8 cellular contexts compared by ENCODE assay signal in genomic region chr15:81480645-81481053, GRCh38.
A peak's percentile ranks its signal among the peaks of the same experiment; 100 is the strongest.
DNase-seq lines count a peak whose midpoint lies in the region; ATAC-seq and TF ChIP-seq lines count a peak whose summit lies in the region.

No MANE protein-coding gene starts in this region.

- H3K27ac Mint-ChIP-seq in chondrocyte (ENCODE audit: unreplicated experiment), result no peak overlapping the region

- H3K9me3 Mint-ChIP-seq in chondrocyte (ENCODE audit: low read depth), result no peaks in the 10 kb centered on the region

- no peaks in the 10 kb centered on the region for H4K20me1 ChIP-seq in Loucy (ENCODE audit: insufficient read depth, low read length, poor library complexity, severe bottlenecking)

- peak in 4 of 6 experiments; percentile 5 to 61 (median 45) for DNase-seq in stimulated activated naive CD4-positive, alpha-beta T cell (lab: John Stamatoyannopoulos, UW)
- DNase-seq in stimulated activated naive CD4-positive, alpha-beta T cell treated with Interleukin-2 at 50 U/mL for 16 hours (lab: John Stamatoyannopoulos, UW), result no peak
- peak; percentile 57 for DNase-seq in RPMI7951 (ENCODE audit: low read depth)
- DNase-seq in chondrocyte (ENCODE audit: low spot score), result no peak
- no peak for DNase-seq in left lung
- peak in 1 of 2 donors; percentile 95 for DNase-seq in tibial nerve (ENCODE audit: low spot score in 2 of 2)

- H3K4me2 ChIP-seq in Loucy (ENCODE audit: low read depth, low read length, poor library complexity, severe bottlenecking), result no peak overlapping the region

- no peaks in the 10 kb centered on the region for H3K9me3 ChIP-seq in Loucy (ENCODE audit: insufficient read depth, low read depth, low read length)
- no peaks in the 10 kb centered on the region for H3K9me3 ChIP-seq in left lung
- H3K9me3 ChIP-seq in tibial nerve, result no peaks in the 10 kb centered on the region

- no peak for TF ChIP-seq POLR2A in tibial nerve (IDR thresholded peaks at IDR 0.05)

- no peak overlapping the region for H3K9ac ChIP-seq in Loucy (ENCODE audit: low read depth, low read length, poor library complexity, severe bottlenecking)

- peak overlapping the region; percentile 66; the same call in 1 of the 2 replicates for H2AFZ ChIP-seq in Loucy (ENCODE audit: low read length)

- H3K36me3 ChIP-seq in Loucy (ENCODE audit: insufficient read depth, low read length) (no peaks in the 10 kb centered on the region), left lung (no peaks in the 10 kb centered on the region), tibial nerve (no peaks in the 10 kb centered on the region)

- no peaks in the 10 kb centered on the region for H3F3A ChIP-seq in Loucy (ENCODE audit: low read depth)

- peak; percentile 89 for ATAC-seq in left lung
- ATAC-seq in GM21825 (IDR thresholded peaks at IDR 0.05; ENCODE audit: unreplicated experiment), result no peak

- no peak for TF ChIP-seq EP300 in tibial nerve (IDR thresholded peaks at IDR 0.05)

- H3K9me2 ChIP-seq in Loucy (replicated peaks; ENCODE audit: low read depth, low read length), result no peaks in the 10 kb centered on the region

- H3K4me1 Mint-ChIP-seq in chondrocyte (ENCODE audit: low read depth), result peaks cover 15% of the 10 kb centered on the region

- H3K4me1 ChIP-seq in Loucy (ENCODE audit: insufficient read depth, low read length, poor library complexity, severe bottlenecking), result no peaks in the 10 kb centered on the region
- no peaks in the 10 kb centered on the region for H3K4me1 ChIP-seq in left lung
- H3K4me1 ChIP-seq in tibial nerve, result peaks cover 0 to 3% (median 0%) of the 10 kb centered on the region in 4 donors

- H3K27me3 ChIP-seq in Loucy (ENCODE audit: insufficient read depth, low read length, poor library complexity, severe bottlenecking) (no peaks in the 10 kb centered on the region), left lung (no peaks in the 10 kb centered on the region), tibial nerve (no peaks in the 10 kb centered on the region)

- intact Hi-C loops in left lung (cut with DNase I), result no loop called here

- no peak overlapping the region for H3K4me3 ChIP-seq in Loucy (ENCODE audit: low read length, poor library complexity, severe bottlenecking)
- H3K4me3 ChIP-seq in left lung, result no peak overlapping the region
- H3K4me3 ChIP-seq in tibial nerve, result peak overlapping the region in 1 of 4 donors; percentile 6

- H3K27ac ChIP-seq in left lung, result no peak overlapping the region
- no peak overlapping the region for H3K27ac ChIP-seq in tibial nerve

- H3K79me2 ChIP-seq in Loucy (ENCODE audit: insufficient read depth, low read length), result no peaks in the 10 kb centered on the region

- H3K4me3 Mint-ChIP-seq in chondrocyte (ENCODE audit: unreplicated experiment), result no peak overlapping the region

- peak; percentile 93 for TF ChIP-seq CTCF in Loucy (conservative IDR thresholded peaks at IDR 0.05; ENCODE audit: low read length)
- TF ChIP-seq CTCF in chondrocyte (IDR thresholded peaks at IDR 0.05), result peak; percentile 92
- TF ChIP-seq CTCF in left lung (IDR thresholded peaks at IDR 0.05), result peak; percentile 71 to 79
- TF ChIP-seq CTCF in tibial nerve (IDR thresholded peaks at IDR 0.05), result peak; percentile 65 to 88 (median 84)

- H3K27me3 Mint-ChIP-seq in chondrocyte (ENCODE audit: low read depth), result no peaks in the 10 kb centered on the region

- 31 to 33% methylated on average over 7 of the region's 7 CpGs for WGBS in tibial nerve, 2 donors

- no peaks in the 10 kb centered on the region for H3K36me3 Mint-ChIP-seq in chondrocyte (ENCODE audit: low read depth)

Comparison
In these comparisons a context has a peak if more than half of its experiments do, and no peak if none do; other contexts are left out.
1. DNase-seq: peak in stimulated activated naive CD4-positive, alpha-beta T cell (4 of 6) and RPMI7951 (single experiment); none in stimulated activated naive CD4-positive, alpha-beta T cell treated with Interleukin-2 at 50 U/mL for 16 hours (single experiment), chondrocyte (single experiment) and left lung (0 of 2).
2. Peak in every context shown above with its lines, with median percentiles within 50 percentile points of each other: CTCF ChIP-seq.